In the genomic region with DNA sequence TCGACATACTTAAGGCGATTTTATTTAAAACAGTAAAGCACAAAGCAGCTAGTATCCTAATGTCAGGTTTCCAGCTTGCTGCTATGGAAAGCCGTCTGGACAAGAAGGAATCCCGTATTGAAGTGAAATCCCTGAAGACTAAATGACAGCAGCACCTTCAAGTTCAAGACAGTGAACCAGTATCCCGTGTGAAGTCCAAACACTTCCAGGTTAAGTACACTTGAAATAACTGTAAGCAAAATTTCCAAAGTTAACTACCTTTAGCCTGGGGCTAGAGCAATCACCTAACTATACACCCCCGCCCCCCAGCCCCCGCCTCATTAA, we compare ENCODE assay signal across 8 cellular contexts. TPM values are rescaled to one million over a fixed set of nuclear protein-coding genes. Genes with fewer than 3 reads are reported as not detected.
A peak's percentile ranks its signal among the peaks of the same experiment; 100 is the strongest.
DNase-seq lines count a peak whose midpoint lies in the region; ATAC-seq and TF ChIP-seq lines count a peak whose summit lies in the region.

No MANE protein-coding gene starts in this region.

- 48 to 56% methylated on average over 6 to 7 of the region's 7 CpGs for WGBS in esophagus squamous epithelium, 2 donors

- H3K9me3 ChIP-seq in esophagus squamous epithelium: no peaks in the 10 kb centered on the region

- peaks cover 0 to 39% (median 4%) of the 10 kb centered on the region in 3 donors for H3K4me1 ChIP-seq in esophagus squamous epithelium

- H3K27ac Mint-ChIP-seq in progenitor cell of endocrine pancreas: no peak overlapping the region
- no peak overlapping the region for H3K27ac Mint-ChIP-seq in activated CD4-positive, alpha-beta T cell treated with anti-CD3 and anti-CD28 coated beads for 36 hours

- intact Hi-C loops in esophagus squamous epithelium (cut with DNase I): no loop called here
- intact Hi-C loops in activated CD4-positive, alpha-beta T cell treated with anti-CD3 and anti-CD28 coated beads for 36 hours (cut with DNase I, micrococcal nuclease): loop anchor here in 1 of 2 experiments (5.0 to 10.0 kb wide), 4 partner anchors 320 to 840 kb away; a partner anchor contains a TSS

- H3K9me3 Mint-ChIP-seq in progenitor cell of endocrine pancreas (ENCODE audit: low read depth): no peaks in the 10 kb centered on the region
- H3K9me3 Mint-ChIP-seq in activated CD4-positive, alpha-beta T cell treated with anti-CD3 and anti-CD28 coated beads for 36 hours (ENCODE audit: low read depth): no peaks in the 10 kb centered on the region

- no peaks in the 10 kb centered on the region for H3K36me3 ChIP-seq in esophagus squamous epithelium

- peak overlapping the region; percentile 79 for H3K4me3 Mint-ChIP-seq in progenitor cell of endocrine pancreas (ENCODE audit: low read depth)
- H3K4me3 Mint-ChIP-seq in activated CD4-positive, alpha-beta T cell treated with anti-CD3 and anti-CD28 coated beads for 36 hours: no peak overlapping the region

- DNase-seq in ELR (ENCODE audit: low read depth) (peak; percentile 14), esophagus squamous epithelium (lab: John Stamatoyannopoulos, UW) (no peak), progenitor cell of endocrine pancreas (ENCODE audit: low spot score, unreplicated experiment) (no peak), GDM1 (lab: John Stamatoyannopoulos, UW) (no peak), Ammon's horn (ENCODE audit: low spot score) (no peak)
- DNase-seq in activated CD4-positive, alpha-beta T cell treated with anti-CD3 and anti-CD28 coated beads for 36 hours: no peak

- no peaks in the 10 kb centered on the region for H3K27me3 Mint-ChIP-seq in progenitor cell of endocrine pancreas
- peaks cover 6% of the 10 kb centered on the region for H3K27me3 Mint-ChIP-seq in activated CD4-positive, alpha-beta T cell treated with anti-CD3 and anti-CD28 coated beads for 36 hours

- peaks cover 22% of the 10 kb centered on the region for H3K4me1 Mint-ChIP-seq in progenitor cell of endocrine pancreas (ENCODE audit: low read depth)
- H3K4me1 Mint-ChIP-seq in activated CD4-positive, alpha-beta T cell treated with anti-CD3 and anti-CD28 coated beads for 36 hours: peaks cover 11% of the 10 kb centered on the region

- TF ChIP-seq CTCF in esophagus squamous epithelium (IDR thresholded peaks at IDR 0.05) (no peak), progenitor cell of endocrine pancreas (IDR thresholded peaks at IDR 0.05; ENCODE audit: unreplicated experiment) (no peak)

- POLR2A ChIA-PET in activated CD4-positive, alpha-beta T cell treated with anti-CD3 and anti-CD28 coated beads for 36 hours (lab: Charles Lee): no interaction called here

- H3K4me3 ChIP-seq in esophagus squamous epithelium: peak overlapping the region; percentile 52 to 89 (median 84)

- TF ChIP-seq POLR2A in esophagus squamous epithelium (IDR thresholded peaks at IDR 0.05): no peak

- H3K27ac ChIP-seq in esophagus squamous epithelium: peak overlapping the region; percentile 59 to 96 (median 90)

- peaks cover 1% of the 10 kb centered on the region for H3K36me3 Mint-ChIP-seq in progenitor cell of endocrine pancreas (ENCODE audit: insufficient read depth)
- peaks cover 2% of the 10 kb centered on the region for H3K36me3 Mint-ChIP-seq in activated CD4-positive, alpha-beta T cell treated with anti-CD3 and anti-CD28 coated beads for 36 hours (ENCODE audit: low read depth)

- H3K27me3 ChIP-seq in esophagus squamous epithelium: no peaks in the 10 kb centered on the region

- ATAC-seq in SK-N-SH treated with all-trans-retinoic acid at 6 μM for 48 hours (peak; percentile 4; the same call in 1 of the 3 replicates), GM18861 (IDR thresholded peaks at IDR 0.05; ENCODE audit: unreplicated experiment) (no peak)
- ATAC-seq in activated CD4-positive, alpha-beta T cell treated with anti-CD3 and anti-CD28 coated beads for 36 hours: no peak

- CTCF ChIA-PET in activated CD4-positive, alpha-beta T cell treated with anti-CD3 and anti-CD28 coated beads for 36 hours (lab: Charles Lee): interaction anchor here (1.3 kb wide), 1 partner anchor 14 kb away, joined by 3 read pairs; no protein-coding TSS in a partner anchor

TF ChIP-seq in SK-N-SH treated with all-trans-retinoic acid at 6 μM for 48 hours, 23 proteins besides CTCF, POLR2A, EP300 and RAD21:
- no peak for TF ChIP-seq ZFP3 (CRISPR knock-in tag; IDR thresholded peaks at IDR 0.05)
- TF ChIP-seq, protein P1, sequence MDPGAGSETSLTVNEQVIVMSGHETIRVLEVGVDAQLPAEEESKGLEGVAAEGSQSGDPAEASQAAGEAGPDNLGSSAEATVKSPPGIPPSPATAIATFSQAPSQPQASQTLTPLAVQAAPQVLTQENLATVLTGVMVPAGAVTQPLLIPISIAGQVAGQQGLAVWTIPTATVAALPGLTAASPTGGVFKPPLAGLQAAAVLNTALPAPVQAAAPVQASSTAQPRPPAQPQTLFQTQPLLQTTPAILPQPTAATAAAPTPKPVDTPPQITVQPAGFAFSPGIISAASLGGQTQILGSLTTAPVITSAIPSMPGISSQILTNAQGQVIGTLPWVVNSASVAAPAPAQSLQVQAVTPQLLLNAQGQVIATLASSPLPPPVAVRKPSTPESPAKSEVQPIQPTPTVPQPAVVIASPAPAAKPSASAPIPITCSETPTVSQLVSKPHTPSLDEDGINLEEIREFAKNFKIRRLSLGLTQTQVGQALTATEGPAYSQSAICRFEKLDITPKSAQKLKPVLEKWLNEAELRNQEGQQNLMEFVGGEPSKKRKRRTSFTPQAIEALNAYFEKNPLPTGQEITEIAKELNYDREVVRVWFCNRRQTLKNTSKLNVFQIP (CRISPR knock-in tag; IDR thresholded peaks at IDR 0.05; ENCODE audit: borderline replicate concordance, low read depth): no peak
- TF ChIP-seq, protein P2, sequence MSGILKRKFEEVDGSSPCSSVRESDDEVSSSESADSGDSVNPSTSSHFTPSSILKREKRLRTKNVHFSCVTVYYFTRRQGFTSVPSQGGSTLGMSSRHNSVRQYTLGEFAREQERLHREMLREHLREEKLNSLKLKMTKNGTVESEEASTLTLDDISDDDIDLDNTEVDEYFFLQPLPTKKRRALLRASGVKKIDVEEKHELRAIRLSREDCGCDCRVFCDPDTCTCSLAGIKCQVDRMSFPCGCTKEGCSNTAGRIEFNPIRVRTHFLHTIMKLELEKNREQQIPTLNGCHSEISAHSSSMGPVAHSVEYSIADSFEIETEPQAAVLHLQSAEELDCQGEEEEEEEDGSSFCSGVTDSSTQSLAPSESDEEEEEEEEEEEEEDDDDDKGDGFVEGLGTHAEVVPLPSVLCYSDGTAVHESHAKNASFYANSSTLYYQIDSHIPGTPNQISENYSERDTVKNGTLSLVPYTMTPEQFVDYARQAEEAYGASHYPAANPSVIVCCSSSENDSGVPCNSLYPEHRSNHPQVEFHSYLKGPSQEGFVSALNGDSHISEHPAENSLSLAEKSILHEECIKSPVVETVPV (CRISPR knock-in tag; IDR thresholded peaks at IDR 0.05): no peak
- TF ChIP-seq ESRRG (CRISPR knock-in tag; IDR thresholded peaks at IDR 0.05): no peak
- no peak for TF ChIP-seq SNAI2 (CRISPR knock-in tag; IDR thresholded peaks at IDR 0.05)
- no peak for TF ChIP-seq ZFP30 (CRISPR knock-in tag; IDR thresholded peaks at IDR 0.05)
- TF ChIP-seq ZNF565 (CRISPR knock-in tag; conservative IDR thresholded peaks at IDR 0.05; ENCODE audit: low read depth): no peak
- TF ChIP-seq, protein P3, sequence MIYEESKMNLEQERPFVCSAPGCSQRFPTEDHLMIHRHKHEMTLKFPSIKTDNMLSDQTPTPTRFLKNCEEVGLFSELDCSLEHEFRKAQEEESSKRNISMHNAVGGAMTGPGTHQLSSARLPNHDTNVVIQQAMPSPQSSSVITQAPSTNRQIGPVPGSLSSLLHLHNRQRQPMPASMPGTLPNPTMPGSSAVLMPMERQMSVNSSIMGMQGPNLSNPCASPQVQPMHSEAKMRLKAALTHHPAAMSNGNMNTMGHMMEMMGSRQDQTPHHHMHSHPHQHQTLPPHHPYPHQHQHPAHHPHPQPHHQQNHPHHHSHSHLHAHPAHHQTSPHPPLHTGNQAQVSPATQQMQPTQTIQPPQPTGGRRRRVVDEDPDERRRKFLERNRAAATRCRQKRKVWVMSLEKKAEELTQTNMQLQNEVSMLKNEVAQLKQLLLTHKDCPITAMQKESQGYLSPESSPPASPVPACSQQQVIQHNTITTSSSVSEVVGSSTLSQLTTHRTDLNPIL (CRISPR knock-in tag; IDR thresholded peaks at IDR 0.05; ENCODE audit: low read depth): no peak
- TF ChIP-seq TOX (CRISPR knock-in tag; IDR thresholded peaks at IDR 0.05; ENCODE audit: borderline replicate concordance): no peak
- no peak for TF ChIP-seq CSDC2 (CRISPR knock-in tag; IDR thresholded peaks at IDR 0.05)
- no peak for TF ChIP-seq ARNTL (CRISPR knock-in tag; IDR thresholded peaks at IDR 0.05; ENCODE audit: borderline replicate concordance, low read depth)
- TF ChIP-seq, protein P4, sequence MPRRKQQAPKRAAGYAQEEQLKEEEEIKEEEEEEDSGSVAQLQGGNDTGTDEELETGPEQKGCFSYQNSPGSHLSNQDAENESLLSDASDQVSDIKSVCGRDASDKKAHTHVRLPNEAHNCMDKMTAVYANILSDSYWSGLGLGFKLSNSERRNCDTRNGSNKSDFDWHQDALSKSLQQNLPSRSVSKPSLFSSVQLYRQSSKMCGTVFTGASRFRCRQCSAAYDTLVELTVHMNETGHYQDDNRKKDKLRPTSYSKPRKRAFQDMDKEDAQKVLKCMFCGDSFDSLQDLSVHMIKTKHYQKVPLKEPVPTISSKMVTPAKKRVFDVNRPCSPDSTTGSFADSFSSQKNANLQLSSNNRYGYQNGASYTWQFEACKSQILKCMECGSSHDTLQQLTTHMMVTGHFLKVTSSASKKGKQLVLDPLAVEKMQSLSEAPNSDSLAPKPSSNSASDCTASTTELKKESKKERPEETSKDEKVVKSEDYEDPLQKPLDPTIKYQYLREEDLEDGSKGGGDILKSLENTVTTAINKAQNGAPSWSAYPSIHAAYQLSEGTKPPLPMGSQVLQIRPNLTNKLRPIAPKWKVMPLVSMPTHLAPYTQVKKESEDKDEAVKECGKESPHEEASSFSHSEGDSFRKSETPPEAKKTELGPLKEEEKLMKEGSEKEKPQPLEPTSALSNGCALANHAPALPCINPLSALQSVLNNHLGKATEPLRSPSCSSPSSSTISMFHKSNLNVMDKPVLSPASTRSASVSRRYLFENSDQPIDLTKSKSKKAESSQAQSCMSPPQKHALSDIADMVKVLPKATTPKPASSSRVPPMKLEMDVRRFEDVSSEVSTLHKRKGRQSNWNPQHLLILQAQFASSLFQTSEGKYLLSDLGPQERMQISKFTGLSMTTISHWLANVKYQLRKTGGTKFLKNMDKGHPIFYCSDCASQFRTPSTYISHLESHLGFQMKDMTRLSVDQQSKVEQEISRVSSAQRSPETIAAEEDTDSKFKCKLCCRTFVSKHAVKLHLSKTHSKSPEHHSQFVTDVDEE (CRISPR knock-in tag; IDR thresholded peaks at IDR 0.05): no peak
- no peak for TF ChIP-seq BACH2 (CRISPR knock-in tag; IDR thresholded peaks at IDR 0.05; ENCODE audit: borderline replicate concordance)
- no peak for TF ChIP-seq ZNF8 (CRISPR knock-in tag; IDR thresholded peaks at IDR 0.05)
- no peak for TF ChIP-seq GLIS3 (CRISPR knock-in tag; IDR thresholded peaks at IDR 0.05)
- no peak for TF ChIP-seq ZC3H10 (CRISPR knock-in tag; IDR thresholded peaks at IDR 0.05)

RNA-seq across cellular contexts. Expression of a gene that starts 1.2 kb away (rescaled TPM):
- total RNA-seq in esophagus squamous epithelium: 100 to 1,000 TPM in 1 of 4 donors, 10 to 100 TPM in 3; 56.6 to 110 (median 73.1) TPM
- total RNA-seq in progenitor cell of endocrine pancreas: 49.8 and 58.9 TPM in 2 replicates
- total RNA-seq in activated CD4-positive, alpha-beta T cell treated with anti-CD3 and anti-CD28 coated beads for 36 hours: 1 to 10 TPM; 4.7 to 6.9 TPM
